In genomic region chr1:198837276-198838021, GRCh38 we compare ENCODE assay signal across 1 cellular context.
TF ChIP-seq lines count a peak whose summit lies in the region.

No MANE protein-coding gene starts in this region.

TF ChIP-seq in IMR-90, 13 proteins besides CTCF, POLR2A, EP300 and RAD21 (continued from another document):
- TF ChIP-seq SMC3 (IDR thresholded peaks at IDR 0.05; ENCODE audit: low read depth, low read length) (no peak), FOS (IDR thresholded peaks at IDR 0.05; ENCODE audit: low read depth, low read length) (no peak), MAZ (IDR thresholded peaks at IDR 0.05; ENCODE audit: borderline replicate concordance, low read depth, low read length) (no peak), MAFK (IDR thresholded peaks at IDR 0.05; ENCODE audit: low read depth, low read length) (no peak)
